ENCODE assay signal across 21 cellular contexts in genomic region chr13:73110814-73111213, GRCh38. TPM values are rescaled to one million over a fixed set of nuclear protein-coding genes. Genes with fewer than 3 reads are reported as not detected.
DNase-seq lines count a peak whose midpoint lies in the region; ATAC-seq and TF ChIP-seq lines count a peak whose summit lies in the region.
"Had no signal": no experiment of that assay in that cellular context is flagged by ENCODE, and none has a peak within 500 bp of the region (broad histone marks: within the 10 kb centered on the region; RNA-seq: fewer than 3 reads in every experiment).

No MANE protein-coding gene starts in this region.

- no peaks in the 10 kb centered on the region for H3K4me1 ChIP-seq in SK-N-SH (ENCODE audit: control insufficient read depth in 1 of 2, insufficient read depth in 2 of 2, low read depth in 1 of 2, low read length in 1 of 2)
- H3K4me1 ChIP-seq in endodermal cell (ENCODE audit: control insufficient read depth, insufficient read depth, low read length) = no peaks in the 10 kb centered on the region
- no peaks in the 10 kb centered on the region for H3K4me1 ChIP-seq in neural progenitor cell
- H3K4me1 ChIP-seq: SJSA1 had no signal

- H3K36me3 Mint-ChIP-seq in endodermal cell (ENCODE audit: low read depth) (no peaks in the 10 kb centered on the region), neural progenitor cell (no peaks in the 10 kb centered on the region)

- H3K36me3 ChIP-seq in SK-N-SH (replicated peaks in 1 of 2; ENCODE audit: control insufficient read depth in 1 of 2, insufficient read depth in 2 of 2, low read length in 1 of 2) = no peaks in the 10 kb centered on the region
- H3K36me3 ChIP-seq in endodermal cell (ENCODE audit: control insufficient read depth, insufficient read depth, low read length) = no peaks in the 10 kb centered on the region
- H3K36me3 ChIP-seq in neural progenitor cell = no peaks in the 10 kb centered on the region
- no peaks in the 10 kb centered on the region for H3K36me3 ChIP-seq in brain microvascular endothelial cell (replicated peaks)
- H3K36me3 ChIP-seq: SJSA1 had no signal

- peak overlapping the region; percentile 12 for H3K27ac Mint-ChIP-seq in endodermal cell
- no peak overlapping the region for H3K27ac Mint-ChIP-seq in neural progenitor cell
- H3K27ac Mint-ChIP-seq: CD4-positive, alpha-beta T cell had no signal

- no peaks in the 10 kb centered on the region for H4K20me1 ChIP-seq in SK-N-SH (ENCODE audit: insufficient read depth)
- no peaks in the 10 kb centered on the region for H4K20me1 ChIP-seq in neural progenitor cell (ENCODE audit: low read depth)

- no peak for DNase-seq in SK-N-SH
- peak; percentile 53 for DNase-seq in endodermal cell
- no peak for DNase-seq in neural progenitor cell (ENCODE audit: low spot score)
- DNase-seq in NCI-H1048 (lab: John Stamatoyannopoulos, UW) = no peak
- no peak for DNase-seq in ureter (ENCODE audit: low spot score)
- no peak for DNase-seq in brain microvascular endothelial cell
- DNase-seq: 8988T; CD4-positive, alpha-beta T cell; GF-D8; GM23248; KG1; NCI-H1417; NCI-H187; NCI-H2227 treated with DMSO at 0.1 percent for 48 hours; NCI-H510A treated with DMSO at 0.1 percent for 48 hours; NCI-H774; PC-3 had no signal

- H3K4me3 Mint-ChIP-seq in endodermal cell (no peak overlapping the region), neural progenitor cell (no peak overlapping the region)
- H3K4me3 Mint-ChIP-seq: CD4-positive, alpha-beta T cell had no signal

- POLR2A ChIA-PET in SK-N-SH (lab: Yijun Ruan, JAX) = no interaction called here

- no peak for ATAC-seq in SK-N-SH treated with all-trans-retinoic acid at 6 μM for 48 hours
- no peak for ATAC-seq in HG03097 (IDR thresholded peaks at IDR 0.05; ENCODE audit: low FRiP score, unreplicated experiment)
- ATAC-seq: GM12878, PC-3 had no signal

- no peaks in the 10 kb centered on the region for H3K4me1 Mint-ChIP-seq in endodermal cell
- peaks cover 8% of the 10 kb centered on the region for H3K4me1 Mint-ChIP-seq in neural progenitor cell

- H3K27me3 Mint-ChIP-seq in endodermal cell (ENCODE audit: insufficient read depth) (no peaks in the 10 kb centered on the region), neural progenitor cell (ENCODE audit: insufficient read depth, low read depth) (no peaks in the 10 kb centered on the region)
- H3K27me3 Mint-ChIP-seq: CD4-positive, alpha-beta T cell had no signal

- H3K27me3 ChIP-seq in SK-N-SH (ENCODE audit: insufficient read depth) = no peaks in the 10 kb centered on the region
- H3K27me3 ChIP-seq in endodermal cell (ENCODE audit: control insufficient read depth, insufficient read depth, low read length, poor library complexity, severe bottlenecking) = no peaks in the 10 kb centered on the region
- H3K27me3 ChIP-seq in neural progenitor cell = no peaks in the 10 kb centered on the region
- H3K27me3 ChIP-seq in brain microvascular endothelial cell (replicated peaks) = no peaks in the 10 kb centered on the region
- H3K27me3 ChIP-seq: SJSA1 had no signal

- TF ChIP-seq EP300 in SK-N-SH (IDR thresholded peaks at IDR 0.05; ENCODE audit: borderline replicate concordance in 1 of 2, low read depth in 1 of 2, low read length in 1 of 2) = no peak

- CTCF ChIA-PET in SK-N-SH (lab: Yijun Ruan, JAX) = no interaction called here

- H3K27ac ChIP-seq in SK-N-SH (ENCODE audit: low read depth in 2 of 2, low read length in 1 of 2) = no peak overlapping the region
- no peak overlapping the region for H3K27ac ChIP-seq in endodermal cell (ENCODE audit: low read depth, low read length)
- no peak overlapping the region for H3K27ac ChIP-seq in neural progenitor cell
- no peak overlapping the region for H3K27ac ChIP-seq in brain microvascular endothelial cell
- H3K27ac ChIP-seq: GM23248, SJSA1 had no signal

- H3K4me3 ChIP-seq in SK-N-SH (ENCODE audit: low read depth in 2 of 2, low read length in 1 of 2) (no peak overlapping the region), endodermal cell (ENCODE audit: low read length) (no peak overlapping the region), neural progenitor cell (no peak overlapping the region), brain microvascular endothelial cell (ENCODE audit: low read depth, low read length) (no peak overlapping the region)
- H3K4me3 ChIP-seq: GM12878, GM23248, SJSA1 had no signal

- 97% methylated on average over 5 of the region's 5 CpGs for WGBS in SK-N-SH (ENCODE audit: low lambda C conversion rate)
- WGBS in endodermal cell (ENCODE audit: insufficient coverage in 1 of 2, insufficient read length in 1 of 2), 2 experiments = 86 to 96% methylated on average over 1 to 5 of the region's 5 CpGs

- TF ChIP-seq CTCF in SK-N-SH (IDR thresholded peaks at IDR 0.05) = no peak
- TF ChIP-seq CTCF in endodermal cell (conservative IDR thresholded peaks at IDR 0.05) = no peak
- no peak for TF ChIP-seq CTCF in neural progenitor cell (IDR thresholded peaks at IDR 0.05)
- no peak for TF ChIP-seq CTCF in brain microvascular endothelial cell (IDR thresholded peaks at IDR 0.05; ENCODE audit: low read depth, low read length, missing control alignments)

- H3K4me2 ChIP-seq in SK-N-SH (no peak overlapping the region), neural progenitor cell (no peak overlapping the region)

- H3F3A ChIP-seq in SK-N-SH (replicated peaks; ENCODE audit: insufficient read depth) (no peaks in the 10 kb centered on the region), neural progenitor cell (ENCODE audit: low read depth) (no peaks in the 10 kb centered on the region)

- H3K9me2 ChIP-seq in SK-N-SH = no peaks in the 10 kb centered on the region

- in situ Hi-C loops in brain microvascular endothelial cell (cut with HindIII; ENCODE audit: low pct_ligation_motif_present, low sequenced_read_pairs) = no loop called here

- no peaks in the 10 kb centered on the region for H3K9me3 Mint-ChIP-seq in endodermal cell
- H3K9me3 Mint-ChIP-seq in neural progenitor cell = peaks cover 2% of the 10 kb centered on the region
- H3K9me3 Mint-ChIP-seq: CD4-positive, alpha-beta T cell had no signal

- no peak for TF ChIP-seq RAD21 in SK-N-SH (IDR thresholded peaks at IDR 0.05; ENCODE audit: low read length)

- no peak overlapping the region for H3K9ac ChIP-seq in SK-N-SH
- no peak overlapping the region for H3K9ac ChIP-seq in endodermal cell (ENCODE audit: extremely low read depth, low read length, poor library complexity, severe bottlenecking)
- no peak overlapping the region for H3K9ac ChIP-seq in neural progenitor cell
- H3K9ac ChIP-seq: GM23248 had no signal

- no peaks in the 10 kb centered on the region for H3K9me3 ChIP-seq in SK-N-SH
- H3K9me3 ChIP-seq in endodermal cell (ENCODE audit: control insufficient read depth, low read length) = no peaks in the 10 kb centered on the region
- H3K9me3 ChIP-seq in neural progenitor cell (ENCODE audit: low read depth) = no peaks in the 10 kb centered on the region
- H3K9me3 ChIP-seq: SJSA1 had no signal

- H3K79me2 ChIP-seq in SK-N-SH (ENCODE audit: insufficient read depth) = no peaks in the 10 kb centered on the region
- no peaks in the 10 kb centered on the region for H3K79me2 ChIP-seq in neural progenitor cell (ENCODE audit: low read depth)

- H2AFZ ChIP-seq in SK-N-SH (ENCODE audit: low read depth) (peak overlapping the region; percentile 48; the same call in 1 of the 2 replicates), neural progenitor cell (replicated peaks) (peak overlapping the region; percentile 54)
- H2AFZ ChIP-seq: GM23248 had no signal

TF ChIP-seq in SK-N-SH, 30 proteins besides CTCF, POLR2A, EP300 and RAD21 (continues in another document):
- TF ChIP-seq GATA2 (CRISPR knock-in tag; IDR thresholded peaks at IDR 0.05) (no peak), TCF12 (IDR thresholded peaks at IDR 0.05) (no peak), JUND (IDR thresholded peaks at IDR 0.05) (no peak), ELF1 (IDR thresholded peaks at IDR 0.05) (no peak), NRF1 (IDR thresholded peaks at IDR 0.05; ENCODE audit: low read depth, low read length) (no peak), RFX5 (IDR thresholded peaks at IDR 0.05; ENCODE audit: low read length) (no peak), RCOR1 (IDR thresholded peaks at IDR 0.05; ENCODE audit: low read length) (no peak), SIN3A (IDR thresholded peaks at IDR 0.05; ENCODE audit: borderline replicate concordance, low read depth, low read length) (no peak)
- TF ChIP-seq, protein P1, sequence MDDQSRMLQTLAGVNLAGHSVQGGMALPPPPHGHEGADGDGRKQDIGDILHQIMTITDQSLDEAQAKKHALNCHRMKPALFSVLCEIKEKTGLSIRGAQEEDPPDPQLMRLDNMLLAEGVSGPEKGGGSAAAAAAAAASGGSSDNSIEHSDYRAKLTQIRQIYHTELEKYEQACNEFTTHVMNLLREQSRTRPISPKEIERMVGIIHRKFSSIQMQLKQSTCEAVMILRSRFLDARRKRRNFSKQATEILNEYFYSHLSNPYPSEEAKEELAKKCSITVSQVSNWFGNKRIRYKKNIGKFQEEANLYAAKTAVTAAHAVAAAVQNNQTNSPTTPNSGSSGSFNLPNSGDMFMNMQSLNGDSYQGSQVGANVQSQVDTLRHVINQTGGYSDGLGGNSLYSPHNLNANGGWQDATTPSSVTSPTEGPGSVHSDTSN (IDR thresholded peaks at IDR 0.05) = no peak

TF ChIP-seq in SK-N-SH treated with all-trans-retinoic acid at 6 μM for 48 hours, 23 proteins besides CTCF, POLR2A, EP300 and RAD21 (continues in another document):
- TF ChIP-seq OSR1 (CRISPR knock-in tag; IDR thresholded peaks at IDR 0.05) (no peak), ISL1 (CRISPR knock-in tag; IDR thresholded peaks at IDR 0.05) (no peak), TCF4 (CRISPR knock-in tag; IDR thresholded peaks at IDR 0.05; ENCODE audit: borderline replicate concordance) (no peak), ZFP30 (CRISPR knock-in tag; IDR thresholded peaks at IDR 0.05) (no peak), CSDC2 (CRISPR knock-in tag; IDR thresholded peaks at IDR 0.05) (no peak), SNAI2 (CRISPR knock-in tag; IDR thresholded peaks at IDR 0.05) (no peak), TOX (CRISPR knock-in tag; IDR thresholded peaks at IDR 0.05; ENCODE audit: borderline replicate concordance) (no peak)
- TF ChIP-seq, protein P2, sequence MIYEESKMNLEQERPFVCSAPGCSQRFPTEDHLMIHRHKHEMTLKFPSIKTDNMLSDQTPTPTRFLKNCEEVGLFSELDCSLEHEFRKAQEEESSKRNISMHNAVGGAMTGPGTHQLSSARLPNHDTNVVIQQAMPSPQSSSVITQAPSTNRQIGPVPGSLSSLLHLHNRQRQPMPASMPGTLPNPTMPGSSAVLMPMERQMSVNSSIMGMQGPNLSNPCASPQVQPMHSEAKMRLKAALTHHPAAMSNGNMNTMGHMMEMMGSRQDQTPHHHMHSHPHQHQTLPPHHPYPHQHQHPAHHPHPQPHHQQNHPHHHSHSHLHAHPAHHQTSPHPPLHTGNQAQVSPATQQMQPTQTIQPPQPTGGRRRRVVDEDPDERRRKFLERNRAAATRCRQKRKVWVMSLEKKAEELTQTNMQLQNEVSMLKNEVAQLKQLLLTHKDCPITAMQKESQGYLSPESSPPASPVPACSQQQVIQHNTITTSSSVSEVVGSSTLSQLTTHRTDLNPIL (CRISPR knock-in tag; IDR thresholded peaks at IDR 0.05; ENCODE audit: low read depth) = no peak

RNA-seq across cellular contexts. Expression of gene KLF5, which starts 52.0 kb away (rescaled TPM):
- polyA plus RNA-seq in SK-N-SH (2012; rRNA removed) = 2.7 and 3.9 TPM in 2 replicates
- polyA plus RNA-seq in SK-N-SH (2012; cell fraction: cytosol; rRNA removed) = 2.9 and 3.2 TPM in 2 replicates
- 1.5 and 3.4 TPM in 2 replicates for polyA plus RNA-seq in SK-N-SH (2012; cell fraction: nucleus; rRNA removed)
- total RNA-seq in endodermal cell = 10 to 100 TPM; 39.6 to 41.1 TPM
- 6.3 TPM for polyA plus RNA-seq in endodermal cell (2013, experiment 1 of 2)
- 7.4 TPM for polyA plus RNA-seq in endodermal cell (2013, experiment 2 of 2)
- 0.84 and 0.96 TPM in 2 replicates for total RNA-seq in neural progenitor cell (ENCODE audit: low replicate concordance)
- total RNA-seq in ureter = 185 TPM

Comparison
In these comparisons a context has a peak if more than half of its experiments do, and no peak if none do; other contexts are left out.
1. RNA of gene KLF5, which starts 52.0 kb away (total RNA-seq): 185 TPM in ureter (single experiment) and 39.6 to 41.1 TPM in endodermal cell; 0.84 to 0.96 TPM in neural progenitor cell; every median in the first group is over 10 times any median in the second.